1 cellular context compared by ENCODE assay signal in genomic region chr3:71056327-71056726, GRCh38.
TF ChIP-seq lines count a peak whose summit lies in the region.

No MANE protein-coding gene starts in this region.

TF ChIP-seq in WTC11, 78 proteins besides CTCF, POLR2A, EP300 and RAD21 (continued from another document):
- TF ChIP-seq, protein P1, sequence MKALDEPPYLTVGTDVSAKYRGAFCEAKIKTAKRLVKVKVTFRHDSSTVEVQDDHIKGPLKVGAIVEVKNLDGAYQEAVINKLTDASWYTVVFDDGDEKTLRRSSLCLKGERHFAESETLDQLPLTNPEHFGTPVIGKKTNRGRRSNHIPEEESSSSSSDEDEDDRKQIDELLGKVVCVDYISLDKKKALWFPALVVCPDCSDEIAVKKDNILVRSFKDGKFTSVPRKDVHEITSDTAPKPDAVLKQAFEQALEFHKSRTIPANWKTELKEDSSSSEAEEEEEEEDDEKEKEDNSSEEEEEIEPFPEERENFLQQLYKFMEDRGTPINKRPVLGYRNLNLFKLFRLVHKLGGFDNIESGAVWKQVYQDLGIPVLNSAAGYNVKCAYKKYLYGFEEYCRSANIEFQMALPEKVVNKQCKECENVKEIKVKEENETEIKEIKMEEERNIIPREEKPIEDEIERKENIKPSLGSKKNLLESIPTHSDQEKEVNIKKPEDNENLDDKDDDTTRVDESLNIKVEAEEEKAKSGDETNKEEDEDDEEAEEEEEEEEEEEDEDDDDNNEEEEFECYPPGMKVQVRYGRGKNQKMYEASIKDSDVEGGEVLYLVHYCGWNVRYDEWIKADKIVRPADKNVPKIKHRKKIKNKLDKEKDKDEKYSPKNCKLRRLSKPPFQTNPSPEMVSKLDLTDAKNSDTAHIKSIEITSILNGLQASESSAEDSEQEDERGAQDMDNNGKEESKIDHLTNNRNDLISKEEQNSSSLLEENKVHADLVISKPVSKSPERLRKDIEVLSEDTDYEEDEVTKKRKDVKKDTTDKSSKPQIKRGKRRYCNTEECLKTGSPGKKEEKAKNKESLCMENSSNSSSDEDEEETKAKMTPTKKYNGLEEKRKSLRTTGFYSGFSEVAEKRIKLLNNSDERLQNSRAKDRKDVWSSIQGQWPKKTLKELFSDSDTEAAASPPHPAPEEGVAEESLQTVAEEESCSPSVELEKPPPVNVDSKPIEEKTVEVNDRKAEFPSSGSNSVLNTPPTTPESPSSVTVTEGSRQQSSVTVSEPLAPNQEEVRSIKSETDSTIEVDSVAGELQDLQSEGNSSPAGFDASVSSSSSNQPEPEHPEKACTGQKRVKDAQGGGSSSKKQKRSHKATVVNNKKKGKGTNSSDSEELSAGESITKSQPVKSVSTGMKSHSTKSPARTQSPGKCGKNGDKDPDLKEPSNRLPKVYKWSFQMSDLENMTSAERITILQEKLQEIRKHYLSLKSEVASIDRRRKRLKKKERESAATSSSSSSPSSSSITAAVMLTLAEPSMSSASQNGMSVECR (CRISPR knock-in tag; IDR thresholded peaks at IDR 0.05; ENCODE audit: borderline replicate concordance) = no peak
- TF ChIP-seq ATF6 (CRISPR knock-in tag; IDR thresholded peaks at IDR 0.05) (no peak), CBFB (CRISPR knock-in tag; IDR thresholded peaks at IDR 0.05; ENCODE audit: low read depth) (no peak), ZNF416 (CRISPR knock-in tag; IDR thresholded peaks at IDR 0.05) (no peak), KAT7 (CRISPR knock-in tag; IDR thresholded peaks at IDR 0.05; ENCODE audit: borderline replicate concordance) (no peak), OVOL2 (CRISPR knock-in tag; IDR thresholded peaks at IDR 0.05; ENCODE audit: borderline replicate concordance) (no peak), E2F4 (CRISPR knock-in tag; IDR thresholded peaks at IDR 0.05; ENCODE audit: borderline replicate concordance, low read depth) (no peak), NR3C1 (CRISPR knock-in tag; conservative IDR thresholded peaks at IDR 0.05; ENCODE audit: low read depth) (no peak), CREM (CRISPR knock-in tag; IDR thresholded peaks at IDR 0.05) (no peak)
- TF ChIP-seq, protein P2, sequence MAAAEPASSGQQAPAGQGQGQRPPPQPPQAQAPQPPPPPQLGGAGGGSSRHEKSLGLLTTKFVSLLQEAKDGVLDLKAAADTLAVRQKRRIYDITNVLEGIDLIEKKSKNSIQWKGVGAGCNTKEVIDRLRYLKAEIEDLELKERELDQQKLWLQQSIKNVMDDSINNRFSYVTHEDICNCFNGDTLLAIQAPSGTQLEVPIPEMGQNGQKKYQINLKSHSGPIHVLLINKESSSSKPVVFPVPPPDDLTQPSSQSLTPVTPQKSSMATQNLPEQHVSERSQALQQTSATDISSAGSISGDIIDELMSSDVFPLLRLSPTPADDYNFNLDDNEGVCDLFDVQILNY (CRISPR knock-in tag; IDR thresholded peaks at IDR 0.05) = no peak
